23 cellular contexts compared by ENCODE assay signal in genomic region chr14:92009604-92010003, GRCh38.
"Had no signal": no experiment of that assay in that cellular context is flagged by ENCODE, and none has a peak within 500 bp of the region (broad histone marks: within the 10 kb centered on the region; RNA-seq: fewer than 3 reads in every experiment).

No MANE protein-coding gene starts in this region.

- H3K27me3 ChIP-seq: pancreas, sigmoid colon, spleen, stomach, tibial artery, uterus had no signal

- H3K36me3 ChIP-seq: uterus had no signal

- ATAC-seq: naive thymus-derived CD8-positive, alpha-beta T cell; pancreas; right cardiac atrium; stimulated activated effector memory CD8-positive, alpha-beta T cell treated with anti-CD3 and anti-CD28 coated beads, Interleukin-12 subunit alpha, Interleukin-12 subunit beta, amount 100 ng/mL, for 72 hours had no signal

- H3K27ac ChIP-seq: left ventricle myocardium inferior, pancreas, prostate gland, sigmoid colon, spleen, stomach, thoracic aorta, tibial artery, uterus had no signal

- H3K9me3 ChIP-seq: left ventricle myocardium inferior, pancreas, prostate gland, sigmoid colon, spleen, stomach, thoracic aorta, tibial artery, uterus had no signal

- H3K4me3 ChIP-seq: left ventricle myocardium inferior, pancreas, prostate gland, sigmoid colon, spleen, stomach, thoracic aorta, tibial artery, uterus had no signal

- DNase-seq: hypothalamus; immature natural killer cell; islet precursor cell; left ventricle myocardium inferior; midbrain; naive thymus-derived CD8-positive, alpha-beta T cell; nucleus accumbens; pancreas; posterior cingulate gyrus; retina; right cardiac atrium; sigmoid colon; small intestine; spleen; stimulated activated CD4-positive, alpha-beta T cell treated with anti-CD3 and anti-CD28 coated beads, Interleukin-4, amount 100 ng/mL, for 24 hours; stimulated activated naive CD4-positive, alpha-beta T cell treated with Interleukin-2 at 50 U/mL for 16 hours; stomach; tibial artery; trophoblast cell; uterus had no signal

- FAIRE-seq: pancreas, small intestine had no signal

- H3K4me1 ChIP-seq: left ventricle myocardium inferior, prostate gland, sigmoid colon, spleen, tibial artery, uterus had no signal
